8 cellular contexts compared by ENCODE assay signal in genomic region chr6:43771210-43771857, GRCh38. TPM values are rescaled to one million over a fixed set of nuclear protein-coding genes. Genes with fewer than 3 reads are reported as not detected.
DNase-seq lines count a peak whose midpoint lies in the region; ATAC-seq, FAIRE-seq and TF ChIP-seq lines count a peak whose summit lies in the region.

No MANE protein-coding gene starts in this region.

- no peak for TF ChIP-seq POLR2A in GM12891 (IDR thresholded peaks at IDR 0.05; ENCODE audit: low read depth, low read length)

- H3K4me2 ChIP-seq in Karpas-422 (ENCODE audit: low read depth, low read length, poor library complexity, severe bottlenecking) = peak overlapping the region; percentile 95

- ATAC-seq in GM18511 (IDR thresholded peaks at IDR 0.05; ENCODE audit: unreplicated experiment) = no peak
- no peak for ATAC-seq in HG02840 (IDR thresholded peaks at IDR 0.05; ENCODE audit: low FRiP score, unreplicated experiment)

- H3K9ac ChIP-seq in Karpas-422 (ENCODE audit: low read length) = peak overlapping the region; percentile 95

- H3K79me2 ChIP-seq in Karpas-422 (ENCODE audit: low read length) = peaks cover 58% of the 10 kb centered on the region

- H3K36me3 ChIP-seq in Karpas-422 (ENCODE audit: insufficient read depth, low read length) = peaks cover 2% of the 10 kb centered on the region; the same call in 1 of the 2 replicates

- H3K4me3 ChIP-seq in Karpas-422 (ENCODE audit: low read length) = peak overlapping the region; percentile 78

- peak overlapping the region; percentile 77 for H3K27ac ChIP-seq in Karpas-422 (ENCODE audit: low read length)

- no peaks in the 10 kb centered on the region for H3K27me3 ChIP-seq in Karpas-422 (ENCODE audit: low read length)

- FAIRE-seq in GM12891 (lab: Jason Lieb, UNC) = peak; percentile 48

- peak; percentile 58 for DNase-seq in GM12891 (ENCODE audit: insufficient read length, low spot score)
- peak; percentile 82 for DNase-seq in Karpas-422
- DNase-seq in activated CD4-positive, CD25-positive, alpha-beta regulatory T cell treated with anti-CD3 and anti-CD28 coated beads, Interleukin-2, amount 50 U/mL, for 16 hours (ENCODE audit: low read depth, low spot score) = peak; percentile 13
- DNase-seq in central memory CD4-positive, alpha-beta T cell = peak; percentile 25
- DNase-seq in kidney tubule cell (ENCODE audit: low spot score) = peak; percentile 62
- DNase-seq in stimulated activated CD4-positive, alpha-beta T cell treated with anti-CD3 and anti-CD28 coated beads, Interleukin-1b, Interleukin-23, amount 100 ng/mL, for 4 hours (ENCODE audit: low read depth in 2 of 2) = peak; percentile 63 to 68

- peak overlapping the region; percentile 55; the same call in 1 of the 2 replicates for H2AFZ ChIP-seq in Karpas-422 (ENCODE audit: low read length)

- peaks cover 38% of the 10 kb centered on the region for H3K4me1 ChIP-seq in Karpas-422 (ENCODE audit: low read length)

- peaks cover 4% of the 10 kb centered on the region; the same call in 1 of the 2 replicates for H4K20me1 ChIP-seq in Karpas-422 (ENCODE audit: insufficient read depth, low read depth, low read length)

- H3K9me3 ChIP-seq in Karpas-422 (ENCODE audit: low read length) = no peaks in the 10 kb centered on the region

- H3K9me2 ChIP-seq in Karpas-422 (replicated peaks; ENCODE audit: insufficient read depth, low read length) = no peaks in the 10 kb centered on the region

TF ChIP-seq in GM12891, 5 proteins besides CTCF, POLR2A, EP300 and RAD21:
- TF ChIP-seq POLR2AphosphoS5 (IDR thresholded peaks at IDR 0.05; ENCODE audit: low read depth, low read length) (no peak), POU2F2 (IDR thresholded peaks at IDR 0.05; ENCODE audit: low read depth, low read length) (no peak), PAX5 (IDR thresholded peaks at IDR 0.05; ENCODE audit: insufficient read depth, low read length, severe bottlenecking) (no peak), SPI1 (IDR thresholded peaks at IDR 0.05; ENCODE audit: low read depth, low read length) (no peak), TAF1 (IDR thresholded peaks at IDR 0.05; ENCODE audit: low read depth, low read length) (no peak)

RNA-seq across cellular contexts. Expression of gene VEGFA, which starts 1.3 kb away (rescaled TPM):
- 29.7 TPM for polyA plus RNA-seq in GM12891 (2012; ENCODE audit: low read depth, missing spikeins)
- 146 and 217 TPM in 2 replicates for total RNA-seq in Karpas-422 (2014; rRNA removed; shearing (Covaris generic); ENCODE audit: low replicate concordance)

Comparison
In these comparisons a context has a peak if more than half of its experiments do, and no peak if none do; other contexts are left out.
1. DNase-seq: peak in every context shown above with its lines; median percentile 82 in Karpas-422; 66 in stimulated activated CD4-positive, alpha-beta T cell treated with anti-CD3 and anti-CD28 coated beads, Interleukin-1b, Interleukin-23, amount 100 ng/mL, for 4 hours; 62 in kidney tubule cell; 58 in GM12891; 25 in central memory CD4-positive, alpha-beta T cell; 13 in activated CD4-positive, CD25-positive, alpha-beta regulatory T cell treated with anti-CD3 and anti-CD28 coated beads, Interleukin-2, amount 50 U/mL, for 16 hours.